ENCODE assay signal across 8 cellular contexts in the genomic region with DNA sequence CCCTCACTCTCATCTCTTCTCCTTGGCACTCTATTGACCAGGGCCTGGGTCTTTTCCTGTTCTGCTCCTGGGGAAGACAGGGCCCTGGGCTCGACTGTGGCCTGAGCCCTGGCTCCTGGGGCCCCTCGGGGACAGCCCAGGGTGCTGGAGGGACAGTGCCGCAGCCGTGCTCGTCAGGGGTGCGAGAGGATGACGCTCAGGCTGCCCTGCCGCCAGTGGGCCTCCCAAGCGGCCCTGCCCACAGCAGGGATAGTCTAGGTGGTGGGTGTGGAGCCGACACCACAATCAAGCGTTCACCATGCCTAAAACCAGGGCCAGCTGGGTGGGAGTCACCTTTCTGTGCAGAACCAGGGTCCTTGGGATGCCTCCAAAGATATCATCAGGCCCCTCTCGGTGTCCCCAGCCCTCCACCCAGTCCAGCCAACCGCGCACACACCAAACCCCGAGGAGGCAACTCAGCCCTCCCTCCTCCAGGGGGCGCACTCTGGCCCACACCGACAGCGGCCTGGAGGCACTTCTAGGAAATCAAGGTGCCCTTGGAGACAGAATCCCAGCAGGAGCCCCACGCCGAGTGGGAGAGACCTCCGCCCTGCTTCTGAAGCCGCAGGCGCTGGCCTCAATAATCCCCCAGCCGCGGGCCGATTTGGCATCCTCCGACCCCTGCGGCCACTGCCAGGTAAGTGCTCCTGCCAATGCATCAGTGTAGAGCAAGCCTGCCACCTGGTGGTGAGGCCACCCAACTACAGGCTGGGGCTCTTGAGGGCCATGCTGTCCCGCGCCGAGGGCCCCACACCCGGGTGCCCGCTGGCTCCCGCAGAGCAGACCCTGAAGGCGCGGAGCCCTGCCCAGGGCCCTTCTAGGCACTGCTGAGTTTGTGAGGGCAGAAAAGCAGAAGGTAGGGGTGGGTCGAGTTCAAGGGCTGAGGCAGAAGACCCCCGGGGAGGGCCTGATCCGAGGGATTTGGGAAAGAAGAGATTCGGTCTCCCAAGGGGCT.
DNase-seq lines count a peak whose midpoint lies in the region; ATAC-seq and TF ChIP-seq lines count a peak whose summit lies in the region.

No MANE protein-coding gene starts in this region.

- no peaks in the 10 kb centered on the region for H3K36me3 Mint-ChIP-seq in immature natural killer cell

- dilution Hi-C loops in mammary epithelial cell (cut with HindIII; ENCODE audit: low sequenced_read_pairs): no loop called here

- H3K9me3 ChIP-seq in WERI-Rb-1 (ENCODE audit: severe bottlenecking) (no peaks in the 10 kb centered on the region), mammary epithelial cell (replicated peaks; ENCODE audit: insufficient read depth, low read length) (no peaks in the 10 kb centered on the region)

- in situ Hi-C loops in mammary epithelial cell (cut with MboI; ENCODE audit: low sequenced_read_pairs in 2 of 2): no loop called here

- H3K79me2 ChIP-seq in mammary epithelial cell (ENCODE audit: insufficient read depth, low read length): no peaks in the 10 kb centered on the region

- no TSS peak for BruUV-seq in mammary epithelial cell (replicated peaks; lab: Mats Ljungman, UMichigan)

- H3K27ac ChIP-seq in WERI-Rb-1 (peak overlapping the region; percentile 86), mammary epithelial cell (ENCODE audit: insufficient read depth, low read depth, low read length) (no peak overlapping the region)

- no peaks in the 10 kb centered on the region for H3K36me3 ChIP-seq in WERI-Rb-1
- H3K36me3 ChIP-seq in mammary epithelial cell (ENCODE audit: insufficient read depth, low read length): no peaks in the 10 kb centered on the region

- CTCF ChIA-PET in mammary epithelial cell (lab: Charles Lee; ENCODE audit: low non-redundant PET): no interaction called here

- H3K27ac Mint-ChIP-seq in immature natural killer cell: no peak overlapping the region

- intact Hi-C loops in mammary epithelial cell (cut with micrococcal nuclease): loop anchor here (5.0 to 10.0 kb wide), 2 partner anchors 954 to 1932 kb away; no protein-coding TSS in a partner anchor

- H3K27me3 Mint-ChIP-seq in immature natural killer cell (ENCODE audit: low read depth in 3 of 3): peaks cover 3 to 4% (median 3%) of the 10 kb centered on the region in 3 donors

- H2AFZ ChIP-seq in mammary epithelial cell (ENCODE audit: low read depth, low read length): peak overlapping the region; percentile 72

- peak; percentile 81 for TF ChIP-seq CTCF in GM10266 (IDR thresholded peaks at IDR 0.05; ENCODE audit: control insufficient read depth, insufficient read depth, low read depth, missing control alignments)
- TF ChIP-seq CTCF in WERI-Rb-1 (IDR thresholded peaks at IDR 0.05; ENCODE audit: low read depth, low read length): peak; percentile 79
- TF ChIP-seq CTCF in mammary epithelial cell (conservative IDR thresholded peaks at IDR 0.05 in 1 of 2, IDR thresholded peaks at IDR 0.05 in 1 of 2; ENCODE audit: extremely low read depth in 1 of 2, insufficient read depth in 1 of 2, low read depth in 1 of 2, low read length in 2 of 2): peak; percentile 70 to 84

- H3K27me3 ChIP-seq in WERI-Rb-1 (ENCODE audit: insufficient read depth, low read depth, severe bottlenecking): no peaks in the 10 kb centered on the region
- no peaks in the 10 kb centered on the region for H3K27me3 ChIP-seq in mammary epithelial cell (ENCODE audit: insufficient read depth, low read length)

- ATAC-seq in HG02610 (IDR thresholded peaks at IDR 0.05; ENCODE audit: unreplicated experiment) (peak; percentile 83), GM18519 (IDR thresholded peaks at IDR 0.05; ENCODE audit: low FRiP score, unreplicated experiment) (no peak)

- H3K4me2 ChIP-seq in mammary epithelial cell (ENCODE audit: insufficient read depth, low read depth, low read length): peak overlapping the region; percentile 68

- H3K9me3 Mint-ChIP-seq in immature natural killer cell: no peaks in the 10 kb centered on the region

- peak overlapping the region in 1 of 5 donors; percentile 9 for H3K4me3 Mint-ChIP-seq in immature natural killer cell

- H3K9ac ChIP-seq in mammary epithelial cell (ENCODE audit: insufficient read depth, low read length): no peak overlapping the region

- H4K20me1 ChIP-seq in mammary epithelial cell (ENCODE audit: insufficient read depth, low read length): no peaks in the 10 kb centered on the region

- 41% methylated on average over 18 of the region's 40 CpGs for WGBS in mammary epithelial cell (ENCODE audit: low coverage, missing lambda C conversion rate)

- no peaks in the 10 kb centered on the region for H3K4me1 ChIP-seq in mammary epithelial cell (ENCODE audit: insufficient read depth, low read length)

- peak; percentile 67 for DNase-seq in GM10266 (ENCODE audit: extremely low spot score)
- DNase-seq in NCI-H146 treated with DMSO at 0.1 percent for 48 hours (lab: John Stamatoyannopoulos, UW; ENCODE audit: unreplicated experiment): peak; percentile 52
- DNase-seq in WERI-Rb-1: peak; percentile 93
- DNase-seq in mammary epithelial cell: peak; percentile 17
- DNase-seq in immature natural killer cell: peak; percentile 41 to 63 (median 53)
- peak; percentile 20 to 46 for DNase-seq in stimulated activated CD4-positive, alpha-beta T cell treated with anti-CD3 and anti-CD28 coated beads, Interleukin-1b, Interleukin-23, amount 100 ng/mL, for 1 hour (ENCODE audit: low read depth in 2 of 2)

- H3K4me1 Mint-ChIP-seq in immature natural killer cell: no peaks in the 10 kb centered on the region

- peak overlapping the region; percentile 54 for H3K4me3 ChIP-seq in WERI-Rb-1 (ENCODE audit: low read depth, low read length)
- H3K4me3 ChIP-seq in mammary epithelial cell (replicated peaks in 1 of 3; ENCODE audit: insufficient read depth in 1 of 3, low read depth in 2 of 3, low read length in 3 of 3): peak overlapping the region in 2 of 3 experiments; percentile 20 to 35

Comparison
In these comparisons a context has a peak if more than half of its experiments do, and no peak if none do; other contexts are left out.
1. DNase-seq: peak in every context shown above with its lines; median percentile 93 in WERI-Rb-1; 67 in GM10266; 53 in immature natural killer cell; 52 in NCI-H146 treated with DMSO at 0.1 percent for 48 hours; 33 in stimulated activated CD4-positive, alpha-beta T cell treated with anti-CD3 and anti-CD28 coated beads, Interleukin-1b, Interleukin-23, amount 100 ng/mL, for 1 hour; 17 in mammary epithelial cell.